Comparison of ENCODE assay signal across 23 cellular contexts in the genomic region with DNA sequence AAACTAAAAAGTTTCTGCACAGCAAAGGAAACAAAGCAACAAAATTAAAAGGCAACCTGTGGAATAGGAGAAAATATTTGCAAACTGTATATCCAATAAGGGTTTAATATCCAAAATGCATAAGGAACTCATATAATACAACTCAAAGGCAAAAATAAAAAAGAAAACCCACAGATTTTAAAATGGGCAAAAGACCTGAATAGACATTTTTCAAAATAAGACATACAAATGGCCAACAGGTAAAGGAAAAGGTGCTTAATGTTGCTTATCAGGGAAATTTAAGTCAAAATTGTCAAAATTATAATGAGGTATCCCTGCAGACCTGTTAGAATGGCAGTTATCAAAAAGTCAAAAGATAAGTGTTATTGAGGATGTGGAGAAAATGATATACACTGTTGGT.
DNase-seq lines count a peak whose midpoint lies in the region; ATAC-seq and TF ChIP-seq lines count a peak whose summit lies in the region.
"Had no signal": no experiment of that assay in that cellular context is flagged by ENCODE, and none has a peak within 500 bp of the region (broad histone marks: within the 10 kb centered on the region; RNA-seq: fewer than 3 reads in every experiment).

No MANE protein-coding gene starts in this region.

- DNase-seq in T-helper 1 cell (no peak), COR-L47 (lab: John Stamatoyannopoulos, UW) (no peak), vagina (ENCODE audit: extremely low spot score in 2 of 2) (no peak)
- DNase-seq in activated naive CD8-positive, alpha-beta T cell treated with anti-CD3 and anti-CD28 coated beads, Interleukin-2, amount 50 U/mL, for 24 hours, result no peak
- no peak for DNase-seq in activated T-helper 2 cell treated with anti-CD3 and anti-CD28 coated beads, Interferon-gamma antibody, Interleukin-2, Interleukin-4, amounts not matched to agents 10 μg/mL and 5 μg/mL and 100 μg/mL, durations not matched to agents 14 hours and 24 hours and 36 hours (ENCODE audit: low spot score)
- DNase-seq: ACHN; AML-193; BE2C; Calu3; CD4-positive, alpha-beta T cell; CD8-positive, alpha-beta memory T cell; DMS53; DMS79 treated with DMSO at 0.1 percent for 48 hours; GF-D8; GM23248; H9; HFFc6 had no signal

- no peak for TF ChIP-seq CTCF in HEK293 (tag by site-specific recombination; IDR thresholded peaks at IDR 0.05)
- no peak for TF ChIP-seq CTCF in vagina (IDR thresholded peaks at IDR 0.05)

- intact Hi-C loops in activated T-helper 2 cell treated with anti-CD3 and anti-CD28 coated beads, Interferon-gamma antibody, Interleukin-2, Interleukin-4, amounts not matched to agents 10 μg/mL and 5 μg/mL and 100 μg/mL, durations not matched to agents 14 hours and 24 hours and 36 hours (cut with micrococcal nuclease), result no loop called here
- intact Hi-C loops in vagina (cut with DNase I), result no loop called here

- peaks cover 45% of the 10 kb centered on the region for H3K36me3 Mint-ChIP-seq in T-helper 1 cell treated with Interleukin-12 subunit alpha and Interleukin-12 subunit beta and Interleukin-4 antibody, amounts not matched to agents 30 μg/mL and 1 μg/mL, for 36 hours (ENCODE audit: low read depth)
- peaks cover 38% of the 10 kb centered on the region for H3K36me3 Mint-ChIP-seq in activated naive CD8-positive, alpha-beta T cell
- H3K36me3 Mint-ChIP-seq in activated naive CD8-positive, alpha-beta T cell treated with anti-CD3 and anti-CD28 coated beads, Interleukin-2, amount 50 U/mL, for 24 hours (ENCODE audit: low read depth), result peaks cover 42% of the 10 kb centered on the region
- peaks cover 67% of the 10 kb centered on the region for H3K36me3 Mint-ChIP-seq in activated T-helper 2 cell treated with anti-CD3 and anti-CD28 coated beads, Interferon-gamma antibody, Interleukin-2, Interleukin-4, amounts not matched to agents 10 μg/mL and 5 μg/mL and 100 μg/mL, durations not matched to agents 14 hours and 24 hours and 36 hours (ENCODE audit: low read depth)

- no peak overlapping the region for H3K27ac ChIP-seq in HEK293 (ENCODE audit: extremely low read depth, low read depth, low read length)
- no peak overlapping the region for H3K27ac ChIP-seq in vagina
- H3K27ac ChIP-seq: BLaER1 treated with 17β-estradiol and CSF1 and Interleukin-3, amounts not matched to agents 10 nM and 100 nM; GM23248 had no signal

- ATAC-seq in activated naive CD8-positive, alpha-beta T cell treated with anti-CD3 and anti-CD28 coated beads, Interleukin-2, amount 50 U/mL, for 24 hours, result no peak
- ATAC-seq: HCT116 had no signal

- POLR2A ChIA-PET in HEK293 (lab: Yijun Ruan, JAX), result no interaction called here

- peaks cover 19% of the 10 kb centered on the region for H3K9me3 Mint-ChIP-seq in T-helper 1 cell treated with Interleukin-12 subunit alpha and Interleukin-12 subunit beta and Interleukin-4 antibody, amounts not matched to agents 30 μg/mL and 1 μg/mL, for 36 hours
- H3K9me3 Mint-ChIP-seq in activated naive CD8-positive, alpha-beta T cell (ENCODE audit: low read depth), result no peaks in the 10 kb centered on the region
- peaks cover 7% of the 10 kb centered on the region for H3K9me3 Mint-ChIP-seq in activated naive CD8-positive, alpha-beta T cell treated with anti-CD3 and anti-CD28 coated beads, Interleukin-2, amount 50 U/mL, for 24 hours
- peaks cover 19% of the 10 kb centered on the region for H3K9me3 Mint-ChIP-seq in activated T-helper 2 cell treated with anti-CD3 and anti-CD28 coated beads, Interferon-gamma antibody, Interleukin-2, Interleukin-4, amounts not matched to agents 10 μg/mL and 5 μg/mL and 100 μg/mL, durations not matched to agents 14 hours and 24 hours and 36 hours
- H3K9me3 Mint-ChIP-seq: CD4-positive, alpha-beta T cell; H9; HFFc6 had no signal

- no peaks in the 10 kb centered on the region for H3K9me3 ChIP-seq in HEK293 (ENCODE audit: control insufficient read depth, insufficient read depth, low read depth, low read length)
- H3K9me3 ChIP-seq in vagina, result no peaks in the 10 kb centered on the region
- H3K9me3 ChIP-seq: BE2C had no signal

- no peak overlapping the region for H3K4me3 Mint-ChIP-seq in T-helper 1 cell treated with Interleukin-12 subunit alpha and Interleukin-12 subunit beta and Interleukin-4 antibody, amounts not matched to agents 30 μg/mL and 1 μg/mL, for 36 hours
- H3K4me3 Mint-ChIP-seq in activated naive CD8-positive, alpha-beta T cell, result no peak overlapping the region
- no peak overlapping the region for H3K4me3 Mint-ChIP-seq in activated naive CD8-positive, alpha-beta T cell treated with anti-CD3 and anti-CD28 coated beads, Interleukin-2, amount 50 U/mL, for 24 hours
- no peak overlapping the region for H3K4me3 Mint-ChIP-seq in activated T-helper 2 cell treated with anti-CD3 and anti-CD28 coated beads, Interferon-gamma antibody, Interleukin-2, Interleukin-4, amounts not matched to agents 10 μg/mL and 5 μg/mL and 100 μg/mL, durations not matched to agents 14 hours and 24 hours and 36 hours (ENCODE audit: low read depth)
- H3K4me3 Mint-ChIP-seq: CD14-positive monocyte; CD4-positive, alpha-beta T cell; CD8-positive, alpha-beta memory T cell; H9; HFFc6 had no signal

- no peaks in the 10 kb centered on the region for H3K27me3 ChIP-seq in vagina
- H3K27me3 ChIP-seq: BE2C; BLaER1 treated with 17β-estradiol and CSF1 and Interleukin-3, amounts not matched to agents 10 nM and 100 nM had no signal

- H3K4me1 ChIP-seq in HEK293 (ENCODE audit: control insufficient read depth, insufficient read depth, low read length) (no peaks in the 10 kb centered on the region), vagina (no peaks in the 10 kb centered on the region)

- H3K36me3 ChIP-seq in HEK293 (ENCODE audit: control insufficient read depth in 2 of 2, insufficient read depth in 1 of 2, low read length in 2 of 2) (peaks cover 0 to 10% of the 10 kb centered on the region in 2 experiments; a peak in 1 of 3 replicates), vagina (no peaks in the 10 kb centered on the region)

- TF ChIP-seq POLR2A in vagina (IDR thresholded peaks at IDR 0.05), result no peak

- H3K27me3 Mint-ChIP-seq in T-helper 1 cell treated with Interleukin-12 subunit alpha and Interleukin-12 subunit beta and Interleukin-4 antibody, amounts not matched to agents 30 μg/mL and 1 μg/mL, for 36 hours (ENCODE audit: low read depth), result no peaks in the 10 kb centered on the region
- H3K27me3 Mint-ChIP-seq in activated naive CD8-positive, alpha-beta T cell, result no peaks in the 10 kb centered on the region
- H3K27me3 Mint-ChIP-seq in activated naive CD8-positive, alpha-beta T cell treated with anti-CD3 and anti-CD28 coated beads, Interleukin-2, amount 50 U/mL, for 24 hours, result no peaks in the 10 kb centered on the region
- H3K27me3 Mint-ChIP-seq in activated T-helper 2 cell treated with anti-CD3 and anti-CD28 coated beads, Interferon-gamma antibody, Interleukin-2, Interleukin-4, amounts not matched to agents 10 μg/mL and 5 μg/mL and 100 μg/mL, durations not matched to agents 14 hours and 24 hours and 36 hours (ENCODE audit: low read depth), result no peaks in the 10 kb centered on the region
- H3K27me3 Mint-ChIP-seq: CD4-positive, alpha-beta T cell; CD8-positive, alpha-beta memory T cell had no signal

- H3K4me3 ChIP-seq in HEK293 (ENCODE audit: low read depth, low read length), result no peak overlapping the region
- H3K4me3 ChIP-seq in vagina, result no peak overlapping the region
- H3K4me3 ChIP-seq: BLaER1 treated with 17β-estradiol and CSF1 and Interleukin-3, amounts not matched to agents 10 nM and 100 nM; GM23248 had no signal

- CTCF ChIA-PET in HEK293 (lab: Yijun Ruan, JAX), result interaction anchor here (1.4 kb wide), 1 partner anchor 26 kb away, joined by 5 read pairs; no protein-coding TSS in a partner anchor

- H3K4me1 Mint-ChIP-seq in T-helper 1 cell treated with Interleukin-12 subunit alpha and Interleukin-12 subunit beta and Interleukin-4 antibody, amounts not matched to agents 30 μg/mL and 1 μg/mL, for 36 hours (ENCODE audit: low read depth), result peaks cover 7% of the 10 kb centered on the region
- peaks cover 5% of the 10 kb centered on the region for H3K4me1 Mint-ChIP-seq in activated naive CD8-positive, alpha-beta T cell (ENCODE audit: low read depth)
- peaks cover 7% of the 10 kb centered on the region for H3K4me1 Mint-ChIP-seq in activated naive CD8-positive, alpha-beta T cell treated with anti-CD3 and anti-CD28 coated beads, Interleukin-2, amount 50 U/mL, for 24 hours
- peaks cover 11% of the 10 kb centered on the region for H3K4me1 Mint-ChIP-seq in activated T-helper 2 cell treated with anti-CD3 and anti-CD28 coated beads, Interferon-gamma antibody, Interleukin-2, Interleukin-4, amounts not matched to agents 10 μg/mL and 5 μg/mL and 100 μg/mL, durations not matched to agents 14 hours and 24 hours and 36 hours (ENCODE audit: low read depth)
- H3K4me1 Mint-ChIP-seq: CD14-positive monocyte, H9 had no signal

- H3K27ac Mint-ChIP-seq in T-helper 1 cell treated with Interleukin-12 subunit alpha and Interleukin-12 subunit beta and Interleukin-4 antibody, amounts not matched to agents 30 μg/mL and 1 μg/mL, for 36 hours, result peak overlapping the region; percentile 0
- H3K27ac Mint-ChIP-seq in activated naive CD8-positive, alpha-beta T cell, result peak overlapping the region; percentile 4
- no peak overlapping the region for H3K27ac Mint-ChIP-seq in activated naive CD8-positive, alpha-beta T cell treated with anti-CD3 and anti-CD28 coated beads, Interleukin-2, amount 50 U/mL, for 24 hours
- H3K27ac Mint-ChIP-seq in activated T-helper 2 cell treated with anti-CD3 and anti-CD28 coated beads, Interferon-gamma antibody, Interleukin-2, Interleukin-4, amounts not matched to agents 10 μg/mL and 5 μg/mL and 100 μg/mL, durations not matched to agents 14 hours and 24 hours and 36 hours, result peak overlapping the region; percentile 30
- H3K27ac Mint-ChIP-seq: CD14-positive monocyte; CD4-positive, alpha-beta T cell; H9; HFFc6 had no signal

TF ChIP-seq in HEK293, 187 proteins besides CTCF, POLR2A, EP300 and RAD21:
- TF ChIP-seq ZNF664 (tag by site-specific recombination; IDR thresholded peaks at IDR 0.05), result no peak
- no peak for TF ChIP-seq ZNF416 (tag by site-specific recombination; IDR thresholded peaks at IDR 0.05)
- no peak for TF ChIP-seq ZBTB7A (tag by site-specific recombination; IDR thresholded peaks at IDR 0.05; ENCODE audit: low read depth)
- peak; percentile 62; the same call in 1 of the 2 replicates for TF ChIP-seq SCRT2 (tag by site-specific recombination; IDR thresholded peaks at IDR 0.05)
